In the genomic region with DNA sequence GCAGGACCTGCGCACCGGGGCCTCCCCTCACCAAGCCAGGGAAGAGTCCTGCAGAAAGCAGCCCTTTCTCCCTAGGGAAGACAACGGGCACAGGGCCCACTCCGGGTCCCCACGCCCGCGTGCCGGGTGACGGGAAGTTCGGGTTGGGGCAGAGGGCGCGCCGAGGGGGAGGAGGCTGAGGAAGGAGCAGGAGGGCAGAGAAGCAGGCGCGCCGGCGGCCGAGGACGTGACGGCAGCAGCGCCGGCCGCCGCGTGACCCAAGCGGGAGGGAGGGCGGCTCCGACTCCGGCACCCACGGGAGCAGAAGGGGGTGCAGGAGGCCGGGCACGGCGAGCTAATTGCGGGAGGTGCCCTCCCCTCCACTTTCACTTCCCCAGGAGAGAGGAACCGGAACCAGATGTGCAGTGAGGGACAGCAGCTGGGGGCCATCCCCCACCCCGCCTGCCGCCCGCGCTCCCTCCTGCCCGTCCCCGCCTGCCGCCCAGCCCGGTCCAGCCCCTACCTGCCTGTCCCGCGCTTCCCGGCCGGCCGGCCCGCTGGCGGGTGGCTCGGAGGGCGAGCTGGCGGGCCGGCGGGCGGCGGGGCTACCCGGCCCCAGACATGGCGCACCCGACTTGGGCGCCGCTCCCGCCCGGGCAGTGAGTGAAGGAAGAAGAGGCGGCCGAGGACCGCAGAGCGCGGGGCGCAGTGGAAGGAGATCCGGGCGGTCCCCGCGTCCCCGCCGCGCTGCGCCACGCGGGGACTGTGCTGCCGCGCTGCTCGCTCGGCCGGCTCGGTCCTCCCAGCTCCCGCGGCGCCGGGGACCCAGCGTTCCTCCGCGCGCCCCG, we compare ENCODE assay signal across 8 cellular contexts. TPM values are rescaled to one million over a fixed set of nuclear protein-coding genes. Genes with fewer than 3 reads are reported as not detected.
DNase-seq lines count a peak whose midpoint lies in the region; ATAC-seq and TF ChIP-seq lines count a peak whose summit lies in the region.

No MANE protein-coding gene starts in this region.

- no peaks in the 10 kb centered on the region for H3K9me3 Mint-ChIP-seq in stimulated activated memory B cell treated with anti-CD40 and anti-IgM and Interleukin-4, amounts not matched to agents 10 μg/mL and 1 μg/mL and 100 μg/mL, for 72 hours

- H3K4me1 Mint-ChIP-seq in stimulated activated memory B cell treated with anti-CD40 and anti-IgM and Interleukin-4, amounts not matched to agents 10 μg/mL and 1 μg/mL and 100 μg/mL, for 72 hours, result peaks cover 72% of the 10 kb centered on the region

- peak; percentile 39 for TF ChIP-seq POLR2A in erythroblast (IDR thresholded peaks at IDR 0.05; ENCODE audit: low read length)

- H3K27me3 Mint-ChIP-seq in stimulated activated memory B cell treated with anti-CD40 and anti-IgM and Interleukin-4, amounts not matched to agents 10 μg/mL and 1 μg/mL and 100 μg/mL, for 72 hours, result no peaks in the 10 kb centered on the region

- peaks cover 58% of the 10 kb centered on the region for H3K36me3 Mint-ChIP-seq in stimulated activated memory B cell treated with anti-CD40 and anti-IgM and Interleukin-4, amounts not matched to agents 10 μg/mL and 1 μg/mL and 100 μg/mL, for 72 hours

- ATAC-seq in GM18873 (IDR thresholded peaks at IDR 0.05; ENCODE audit: low FRiP score, unreplicated experiment) (peak; percentile 62), HG03097 (IDR thresholded peaks at IDR 0.05; ENCODE audit: low FRiP score, unreplicated experiment) (peak; percentile 57)
- ATAC-seq in stimulated activated memory B cell treated with anti-CD40 and anti-IgM and Interleukin-4, amounts not matched to agents 10 μg/mL and 1 μg/mL and 100 μg/mL, for 72 hours, result peak; percentile 89

- H3K27ac Mint-ChIP-seq in stimulated activated memory B cell treated with anti-CD40 and anti-IgM and Interleukin-4, amounts not matched to agents 10 μg/mL and 1 μg/mL and 100 μg/mL, for 72 hours, result peak overlapping the region; percentile 93

- peak overlapping the region; percentile 95 for H3K4me3 Mint-ChIP-seq in stimulated activated memory B cell treated with anti-CD40 and anti-IgM and Interleukin-4, amounts not matched to agents 10 μg/mL and 1 μg/mL and 100 μg/mL, for 72 hours

- TF ChIP-seq CTCF in AG10803 (conservative IDR thresholded peaks at IDR 0.05; ENCODE audit: low read length), result no peak

- peak overlapping the region; percentile 85 for H3K4me3 ChIP-seq in AG10803 (ENCODE audit: low read length)

- DNase-seq in AG10803 (ENCODE audit: low read depth) (peak; percentile 74), NOMO-1 treated with DMSO at 0.1 percent for 48 hours (lab: John Stamatoyannopoulos, UW; ENCODE audit: unreplicated experiment) (peak; percentile 99), activated T-cell treated with anti-CD3 and anti-CD28 coated beads for 4 hours (peak; percentile 50), erythroblast (lab: John Stamatoyannopoulos, UW) (peak; percentile 74 to 85), myocyte (ENCODE audit: low read depth) (peak; percentile 65)

RNA-seq across cellular contexts. Expression of gene DENND4B, which starts 0.5 kb away (rescaled TPM):
- total RNA-seq in myocyte, result 13.2 and 19.9 TPM in 2 replicates
- 24.1 TPM for polyA plus RNA-seq in myocyte (2012)

RNA-seq across cellular contexts. Expression of gene CRTC2, which starts 12.4 kb away (rescaled TPM):
- total RNA-seq in myocyte, result 8.5 and 12.3 TPM in 2 replicates
- 23.8 TPM for polyA plus RNA-seq in myocyte (2012)

RNA-seq across cellular contexts. Expression of gene SLC39A1, which starts 17.3 kb away (rescaled TPM):
- 64.4 and 69.9 TPM in 2 replicates for total RNA-seq in myocyte
- polyA plus RNA-seq in myocyte (2012), result 92.9 TPM

RNA-seq across cellular contexts. Expression of gene CREB3L4, which starts 21.7 kb away (rescaled TPM):
- 6.9 and 9.4 TPM in 2 replicates for total RNA-seq in myocyte
- 7.4 TPM for polyA plus RNA-seq in myocyte (2012)

RNA-seq across cellular contexts. Expression of gene GATAD2B, which starts 23.2 kb away (rescaled TPM):
- 4.9 and 9.8 TPM in 2 replicates for total RNA-seq in myocyte
- polyA plus RNA-seq in myocyte (2012), result 11.9 TPM

Comparison
In these comparisons a context has a peak if more than half of its experiments do, and no peak if none do; other contexts are left out.
1. Peak in every context shown above with its lines: DNase-seq, ATAC-seq and H3K4me3 ChIP-seq.